ENCODE assay signal across 26 cellular contexts in the genomic region with DNA sequence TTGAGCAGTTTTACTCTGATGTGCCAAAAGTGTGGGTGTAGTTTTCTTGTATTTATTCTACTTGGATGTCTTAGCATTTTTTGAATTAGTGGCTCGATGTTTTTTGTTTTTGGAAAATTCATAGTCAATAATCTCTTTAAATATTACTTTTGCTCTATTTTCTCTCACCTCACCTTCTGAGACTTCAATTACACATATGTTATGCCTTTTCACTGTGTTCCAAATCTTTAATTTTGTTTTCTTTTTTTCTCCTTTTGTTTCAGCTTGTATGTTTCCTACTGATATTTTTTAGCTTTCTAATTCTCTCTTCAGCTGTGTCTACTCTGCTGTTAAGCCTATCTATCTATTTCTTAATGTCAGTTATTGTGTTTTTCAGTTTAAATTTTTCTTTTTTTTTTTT.
"Had no signal": no experiment of that assay in that cellular context is flagged by ENCODE, and none has a peak within 500 bp of the region (broad histone marks: within the 10 kb centered on the region; RNA-seq: fewer than 3 reads in every experiment).

No MANE protein-coding gene starts in this region.

- H3K9me3 ChIP-seq: stomach, suprapubic skin, testis, thoracic aorta, thyroid gland, tibial artery, transverse colon, upper lobe of left lung, upper lobe of right lung, uterus, vagina had no signal

- H3K4me3 ChIP-seq: stomach, suprapubic skin, testis, thoracic aorta, thyroid gland, tibial artery, tibial nerve, transverse colon, upper lobe of left lung, upper lobe of right lung, uterus, vagina had no signal

- H3K27me3 ChIP-seq: stomach, suprapubic skin, testis, thyroid gland, tibial artery, tibial nerve, transverse colon, upper lobe of left lung, upper lobe of right lung, uterus, vagina had no signal

- H3K4me1 ChIP-seq: stomach, suprapubic skin, testis, thyroid gland, tibial artery, tibial nerve, transverse colon, upper lobe of left lung, upper lobe of right lung, uterus, vagina had no signal

- H3K27ac ChIP-seq: stomach, suprapubic skin, testis, thoracic aorta, thyroid gland, tibial artery, tibial nerve, transverse colon, upper lobe of left lung, upper lobe of right lung, uterus, vagina had no signal

- ATAC-seq: stimulated activated effector memory CD8-positive, alpha-beta T cell treated with anti-CD3 and anti-CD28 coated beads, Interleukin-12 subunit alpha, Interleukin-12 subunit beta, amount 100 ng/mL, for 72 hours; stimulated activated memory B cell treated with anti-CD40 and anti-IgM and Interleukin-4, amounts not matched to agents 10 μg/mL and 1 μg/mL and 100 μg/mL, for 72 hours; stimulated activated naive B cell treated with anti-CD40 and anti-IgM and Interleukin-4, amounts not matched to agents 10 μg/mL and 1 μg/mL and 100 μg/mL, for 72 hours; stimulated activated naive CD8-positive, alpha-beta T cell treated with anti-CD3 and anti-CD28 coated beads, Interleukin-15, amount 100 ng/mL, for 72 hours; stimulated activated naive CD8-positive, alpha-beta T cell treated with anti-CD3 and anti-CD28 coated beads, Interleukin-15, Interleukin-2, amounts not matched to agents 100 U/mL and 50 U/mL, for 24 hours; upper lobe of right lung had no signal

- DNase-seq: stimulated activated CD4-positive, alpha-beta T cell treated with anti-CD3 and anti-CD28 coated beads, Interleukin-2, amount 100 ng/mL, for 48 hours; stimulated activated CD4-positive, alpha-beta T cell treated with anti-CD3 and anti-CD28 coated beads, Interleukin-4, amount 100 ng/mL, for 1 hour; stimulated activated CD4-positive, alpha-beta T cell treated with anti-CD3 and anti-CD28 coated beads, Interleukin-4, amount 100 ng/mL, for 24 hours; stimulated activated CD4-positive, alpha-beta T cell treated with anti-CD3 and anti-CD28 coated beads, Interleukin-4, amount 100 ng/mL, for 4 hours; stimulated activated CD8-positive, alpha-beta memory T cell treated with anti-CD3 and anti-CD28 coated beads, Interleukin-4, amount 100 ng/mL, for 48 hours; stimulated activated naive B cell treated with anti-CD40 and anti-IgM and Interleukin-4, amounts not matched to agents 10 μg/mL and 1 μg/mL and 100 μg/mL, for 72 hours; stimulated activated naive CD4-positive, alpha-beta T cell; stimulated activated naive CD4-positive, alpha-beta T cell treated with Interleukin-2 at 50 U/mL for 16 hours; stimulated activated naive CD8-positive, alpha-beta T cell treated with anti-CD3 and anti-CD28 coated beads, Interleukin-15, amount 100 ng/mL, for 72 hours; stimulated activated naive CD8-positive, alpha-beta T cell treated with anti-CD3 and anti-CD28 coated beads, Interleukin-15, Interleukin-2, amounts not matched to agents 100 U/mL and 50 U/mL, for 24 hours; stomach; substantia nigra; testis; thyroid gland; tibial artery; transverse colon; trophoblast cell; upper lobe of left lung; upper lobe of right lung; uterus had no signal

- H3K36me3 ChIP-seq: stomach, suprapubic skin, thoracic aorta, thyroid gland, tibial artery, tibial nerve, transverse colon, upper lobe of left lung, upper lobe of right lung, uterus, vagina had no signal
